Comparison of ENCODE assay signal across 20 cellular contexts in the genomic region with DNA sequence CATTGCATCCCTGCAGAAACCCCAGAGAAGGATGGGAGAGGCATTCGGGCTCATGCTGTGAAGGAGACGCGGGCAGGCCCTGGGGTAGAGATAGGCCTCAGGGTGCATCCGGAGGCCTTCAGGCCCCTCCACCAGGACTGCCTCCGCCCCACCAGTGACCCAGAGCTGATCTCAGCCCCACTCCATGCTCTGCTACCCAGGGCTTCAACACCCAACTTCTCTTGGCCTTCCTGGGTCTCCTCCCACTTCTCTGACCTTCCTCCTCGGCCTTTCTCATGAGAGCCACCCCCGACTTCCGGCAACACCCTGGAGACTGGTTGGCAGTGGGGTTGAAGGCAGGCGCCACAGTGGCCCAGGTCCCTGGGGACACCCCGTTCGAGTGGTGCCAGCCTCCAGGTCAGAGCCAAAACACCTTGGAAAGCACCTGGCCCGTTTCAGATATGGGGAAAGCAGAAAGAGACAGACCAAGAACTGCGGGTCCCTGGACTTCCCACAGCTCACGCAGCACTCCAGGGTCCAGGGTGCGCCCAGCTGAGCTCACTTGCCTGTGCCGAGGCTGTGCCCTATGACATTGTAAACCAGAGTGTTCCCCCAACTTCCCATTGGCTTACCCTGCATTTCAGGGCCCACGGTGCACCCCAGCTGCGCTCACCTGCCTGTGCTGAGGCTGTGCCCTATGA.
"Had no signal": no experiment of that assay in that cellular context is flagged by ENCODE, and none has a peak within 500 bp of the region (broad histone marks: within the 10 kb centered on the region; RNA-seq: fewer than 3 reads in every experiment).

No MANE protein-coding gene starts in this region.

- H3K4me1 ChIP-seq: pancreas, right lobe of liver, testis, tibial nerve had no signal

- ATAC-seq: heart left ventricle; mucosa of descending colon; naive thymus-derived CD8-positive, alpha-beta T cell; pancreas; stimulated activated naive B cell treated with anti-CD40 and anti-IgM and Interleukin-4, amounts not matched to agents 10 μg/mL and 1 μg/mL and 100 μg/mL, for 72 hours; stimulated activated naive CD8-positive, alpha-beta T cell treated with anti-CD3 and anti-CD28 coated beads, Interleukin-15, amount 100 ng/mL, for 72 hours had no signal

- H3K9me3 Mint-ChIP-seq: stimulated activated naive CD8-positive, alpha-beta T cell treated with anti-CD3 and anti-CD28 coated beads, Interleukin-15, amount 100 ng/mL, for 72 hours had no signal

- H3K9me3 ChIP-seq: heart left ventricle, mucosa of descending colon, pancreas, right lobe of liver, testis had no signal

- H3K4me3 Mint-ChIP-seq: naive thymus-derived CD8-positive, alpha-beta T cell; neural crest cell; stimulated activated naive B cell treated with anti-CD40 and anti-IgM and Interleukin-4, amounts not matched to agents 10 μg/mL and 1 μg/mL and 100 μg/mL, for 72 hours; stimulated activated naive CD8-positive, alpha-beta T cell treated with anti-CD3 and anti-CD28 coated beads, Interleukin-15, amount 100 ng/mL, for 72 hours had no signal

- DNase-seq: cortex of kidney; effector CD8-positive, alpha-beta T cell; foreskin melanocyte; heart left ventricle; hippocampal formation; kidney glomerular epithelial cell; mucosa of descending colon; naive thymus-derived CD8-positive, alpha-beta T cell; nucleus accumbens; right lobe of liver; stimulated activated CD4-positive, alpha-beta T cell treated with anti-CD3 and anti-CD28 coated beads, Interleukin-2, amount 100 ng/mL, for 24 hours; stimulated activated CD4-positive, alpha-beta T cell treated with anti-CD3 and anti-CD28 coated beads, Interleukin-4, amount 100 ng/mL, for 4 hours; stimulated activated naive B cell treated with anti-CD40 and anti-IgM and Interleukin-4, amounts not matched to agents 10 μg/mL and 1 μg/mL and 100 μg/mL, for 72 hours; stimulated activated naive CD8-positive, alpha-beta T cell treated with anti-CD3 and anti-CD28 coated beads, Interleukin-15, amount 100 ng/mL, for 72 hours; testis had no signal

- H3K27me3 ChIP-seq: dorsolateral prefrontal cortex, right lobe of liver, testis, tibial nerve had no signal

- H3K36me3 ChIP-seq: heart left ventricle, pancreas, right lobe of liver, tibial nerve had no signal

- H3K4me1 Mint-ChIP-seq: naive thymus-derived CD8-positive, alpha-beta T cell had no signal

- H3K27ac Mint-ChIP-seq: naive thymus-derived CD8-positive, alpha-beta T cell; progenitor cell of endocrine pancreas; stimulated activated naive B cell treated with anti-CD40 and anti-IgM and Interleukin-4, amounts not matched to agents 10 μg/mL and 1 μg/mL and 100 μg/mL, for 72 hours; stimulated activated naive CD8-positive, alpha-beta T cell treated with anti-CD3 and anti-CD28 coated beads, Interleukin-15, amount 100 ng/mL, for 72 hours had no signal

- H3K27ac ChIP-seq: dorsolateral prefrontal cortex, heart left ventricle, pancreas, right lobe of liver, testis, tibial nerve had no signal

- H3K4me3 ChIP-seq: dorsolateral prefrontal cortex, heart left ventricle, mucosa of descending colon, pancreas, right lobe of liver, testis, tibial nerve had no signal

- H3K36me3 Mint-ChIP-seq: naive thymus-derived CD8-positive, alpha-beta T cell; stimulated activated naive B cell treated with anti-CD40 and anti-IgM and Interleukin-4, amounts not matched to agents 10 μg/mL and 1 μg/mL and 100 μg/mL, for 72 hours had no signal
